ENCODE assay signal across 8 cellular contexts in genomic region chr9:86354048-86354881, GRCh38. TPM values are rescaled to one million over a fixed set of nuclear protein-coding genes. Genes with fewer than 3 reads are reported as not detected.
A peak's percentile ranks its signal among the peaks of the same experiment; 100 is the strongest.
DNase-seq lines count a peak whose midpoint lies in the region; ATAC-seq and TF ChIP-seq lines count a peak whose summit lies in the region.

Gene TUT7, minus strand, starts transcription at chr9:86354410. Its CDS starts 1,211 bp downstream, at chr9:86353199.

- no peaks in the 10 kb centered on the region for H3K9me3 ChIP-seq in OCI-LY7 (ENCODE audit: low read length)

- peaks cover 46% of the 10 kb centered on the region for H3K79me2 ChIP-seq in OCI-LY7 (ENCODE audit: insufficient read depth, low read depth, low read length)

- H3K27ac ChIP-seq in OCI-LY7 (ENCODE audit: low read depth, low read length, poor library complexity, severe bottlenecking), result peak within 1 kb of the TSS; percentile 81

- no TSS peak for BruUV-seq in OCI-LY7 (replicated peaks; lab: Mats Ljungman, UMichigan)

- TF ChIP-seq CTCF in OCI-LY7 (conservative IDR thresholded peaks at IDR 0.05; ENCODE audit: low read length), result no peak

- peak within 1 kb of the TSS; percentile 92 for H3K4me3 ChIP-seq in OCI-LY7 (ENCODE audit: low read depth, low read length, poor library complexity, severe bottlenecking)

- peak within 1 kb of the TSS; percentile 94 for H3K4me2 ChIP-seq in OCI-LY7 (ENCODE audit: low read length)

- peaks cover 11% of the 10 kb centered on the region; the same call in 1 of the 2 replicates for H4K20me1 ChIP-seq in OCI-LY7 (ENCODE audit: insufficient read depth, low read length)

- CTCF ChIA-PET in OCI-LY7 (lab: Charles Lee; ENCODE audit: unreplicated experiment), result no interaction called here

- intact Hi-C loops in OCI-LY7 (cut with micrococcal nuclease; ENCODE audit: unreplicated experiment), result loop anchor here (2.0 to 5.0 kb wide), 3 partner anchors 71 to 612 kb away; partner anchors contain the start of genes AGTPBP1, ISCA1 and NAA35

- H3K4me1 ChIP-seq in OCI-LY7 (ENCODE audit: insufficient read depth, low read length, poor library complexity, severe bottlenecking), result peaks cover 30% of the 10 kb centered on the region

- DNase-seq in DMS 273 (lab: John Stamatoyannopoulos, UW; ENCODE audit: unreplicated experiment) (peak; percentile 97), HuH-7 (ENCODE audit: low spot score) (peak; percentile 85), OCI-LY7 (ENCODE audit: low spot score) (peak; percentile 96), activated T-cell treated with anti-CD3 and anti-CD28 coated beads for 1 hour (ENCODE audit: low read depth) (peak; percentile 91), epidermal melanocyte (ENCODE audit: insufficient read length, low spot score) (peak; percentile 95), middle frontal gyrus (ENCODE audit: extremely low spot score, low spot score) (peak; percentile 91)
- DNase-seq in stimulated activated CD8-positive, alpha-beta memory T cell treated with anti-CD3 and anti-CD28 coated beads, Interleukin-2, amount 100 ng/mL, for 1 hour (ENCODE audit: low read depth in 2 of 2), result peak; percentile 86 to 91

- peak; percentile 75 for ATAC-seq in GM21526 (IDR thresholded peaks at IDR 0.05; ENCODE audit: low FRiP score, unreplicated experiment)

- peak within 1 kb of the TSS; percentile 76 for H2AFZ ChIP-seq in OCI-LY7 (ENCODE audit: low read length)

- POLR2A ChIA-PET in OCI-LY7 (lab: Charles Lee), result no interaction called here

- H3K9me2 ChIP-seq in OCI-LY7 (ENCODE audit: insufficient read depth, low read length), result no peaks in the 10 kb centered on the region

- H3K36me3 ChIP-seq in OCI-LY7 (ENCODE audit: insufficient read depth, low read length), result peaks cover 23% of the 10 kb centered on the region

RNA-seq across cellular contexts. Expression of gene TUT7, which starts in this region (rescaled TPM):
- total RNA-seq in OCI-LY7 (2014; rRNA removed; shearing (Covaris generic)), result 29.2 and 44.4 TPM in 2 replicates
- 43.4 and 45.9 TPM in 2 replicates for total RNA-seq in OCI-LY7 (2022)

Comparison
In these comparisons a context has a peak if more than half of its experiments do, and no peak if none do; other contexts are left out.
1. Peak in every context shown above with its lines: DNase-seq, ATAC-seq, H3K4me3 ChIP-seq and H3K27ac ChIP-seq.